ENCODE assay signal across 8 cellular contexts in genomic region chr12:14664434-14665023, GRCh38. TPM values are rescaled to one million over a fixed set of nuclear protein-coding genes. Genes with fewer than 3 reads are reported as not detected.
A peak's percentile ranks its signal among the peaks of the same experiment; 100 is the strongest.
DNase-seq lines count a peak whose midpoint lies in the region; ATAC-seq, FAIRE-seq and TF ChIP-seq lines count a peak whose summit lies in the region.

No MANE protein-coding gene starts in this region.

- H3K56ac ChIP-seq in H1 (replicated peaks; ENCODE audit: insufficient read length, low read depth, low read length) = no peak overlapping the region

- H4K91ac ChIP-seq in H1 (replicated peaks; ENCODE audit: insufficient read length, low read length) = no peak overlapping the region

- POLR2A ChIA-PET in H1 (lab: Charles Lee; ENCODE audit: partially characterized antibody) = interaction anchor here (1.3 to 4.5 kb wide), 4 partner anchors 12 to 106 kb away, joined by 3 to 26 read pairs (median 10); a partner anchor contains a TSS

- H4K20me1 ChIP-seq in Loucy (ENCODE audit: insufficient read depth, low read length, poor library complexity, severe bottlenecking) (no peaks in the 10 kb centered on the region), H1 (replicated peaks in 1 of 2; ENCODE audit: control insufficient read depth in 1 of 2, insufficient read depth in 2 of 2, low read length in 2 of 2) (no peaks in the 10 kb centered on the region)

- no peak overlapping the region for H2BK15ac ChIP-seq in H1 (ENCODE audit: low read length)

- no peak overlapping the region for H3K14ac ChIP-seq in H1 (ENCODE audit: insufficient read length)

- no peak for ATAC-seq in HG03108 (IDR thresholded peaks at IDR 0.05; ENCODE audit: unreplicated experiment)

- H3K4me1 ChIP-seq in Loucy (ENCODE audit: insufficient read depth, low read length, poor library complexity, severe bottlenecking) (peaks cover 7% of the 10 kb centered on the region), H1 (replicated peaks in 1 of 4; ENCODE audit: control insufficient read depth in 3 of 4, insufficient read depth in 4 of 4, low read length in 3 of 4) (peaks cover 0 to 3% (median 1%) of the 10 kb centered on the region in 4 experiments; a peak in 3 of 7 replicates)

- TF ChIP-seq POLR2A in H1 (IDR thresholded peaks at IDR 0.05; ENCODE audit: control extremely low read depth in 1 of 2, low read depth in 2 of 2, low read length in 2 of 2) = no peak

- no peak overlapping the region for H2BK5ac ChIP-seq in H1 (ENCODE audit: low read depth, low read length)

- H3K18ac ChIP-seq in H1 (ENCODE audit: extremely low read depth, low read length) = no peak overlapping the region

- H3K79me1 ChIP-seq in H1 (ENCODE audit: low read depth, low read length) = no peaks in the 10 kb centered on the region

- no peak overlapping the region for H4K5ac ChIP-seq in H1 (ENCODE audit: insufficient read length, low read depth, low read length)

- no peak for TF ChIP-seq EP300 in H1 (IDR thresholded peaks at IDR 0.05; ENCODE audit: borderline replicate concordance in 1 of 2, low read depth in 2 of 2, low read length in 2 of 2)

- WGBS in H1 (ENCODE audit: extremely low coverage in 1 of 2, insufficient coverage in 1 of 2, insufficient read length in 1 of 2, insufficient replicate concordance in 2 of 2, low coverage in 1 of 2, low lambda C conversion rate in 2 of 2, missing lambda C conversion rate in 1 of 2), 2 experiments = 91% methylated on average over 7 of the region's 7 CpGs; no CpG with 5 or more reads in 1 of the 2 experiments

- peak; percentile 84 for FAIRE-seq in H1 (lab: Jason Lieb, UNC)

- no peaks in the 10 kb centered on the region for H3K36me3 ChIP-seq in Loucy (ENCODE audit: insufficient read depth, low read length)
- H3K36me3 ChIP-seq in SK-N-MC (ENCODE audit: insufficient read depth, low read length) = no peaks in the 10 kb centered on the region
- no peaks in the 10 kb centered on the region for H3K36me3 ChIP-seq in H1 (ENCODE audit: control insufficient read depth in 2 of 4, insufficient read depth in 4 of 4, low read length in 3 of 4)
- H3K36me3 ChIP-seq in MG63 = no peaks in the 10 kb centered on the region

- H3K4ac ChIP-seq in H1 (replicated peaks; ENCODE audit: insufficient read length, low read depth, low read length) = no peak overlapping the region

- H3K4me2 ChIP-seq in Loucy (ENCODE audit: low read depth, low read length, poor library complexity, severe bottlenecking) (no peak overlapping the region), H1 (ENCODE audit: insufficient read depth in 1 of 2, low read depth in 2 of 2, low read length in 2 of 2) (no peak overlapping the region)

- H3K27ac ChIP-seq in SK-N-MC (no peak overlapping the region), H1 (ENCODE audit: low read depth, low read length) (no peak overlapping the region)

- no peaks in the 10 kb centered on the region for H3K23me2 ChIP-seq in H1 (ENCODE audit: low read depth, low read length)

- H2BK20ac ChIP-seq in H1 (ENCODE audit: low read length) = no peak overlapping the region

- H3K23ac ChIP-seq in H1 (ENCODE audit: insufficient read length) = no peak overlapping the region

- H3K27me3 ChIP-seq in Loucy (ENCODE audit: insufficient read depth, low read length, poor library complexity, severe bottlenecking) (no peaks in the 10 kb centered on the region), H1 (replicated peaks in 1 of 4; ENCODE audit: control insufficient read depth in 3 of 4, extremely low read depth in 1 of 4, insufficient read depth in 3 of 4, low read length in 3 of 4) (no peaks in the 10 kb centered on the region), MG63 (no peaks in the 10 kb centered on the region)

- peak; percentile 39 for DNase-seq in stimulated activated CD4-positive, alpha-beta T cell treated with anti-CD3 and anti-CD28 coated beads, Interleukin-4, amount 100 ng/mL, for 24 hours
- no peak for DNase-seq in stimulated activated CD4-positive, alpha-beta T cell treated with anti-CD3 and anti-CD28 coated beads, Interleukin-12 subunit alpha, Interleukin-12 subunit beta, amount 100 ng/mL, for 4 hours
- DNase-seq in SK-N-MC (ENCODE audit: low read depth, low spot score) (peak; percentile 39), H1 (ENCODE audit: low read depth in 1 of 2, low spot score in 2 of 2) (no peak), myocyte (ENCODE audit: low read depth) (peak; percentile 65), MG63 (no peak)

- H3K9me3 ChIP-seq in Loucy (ENCODE audit: insufficient read depth, low read depth, low read length) (no peaks in the 10 kb centered on the region), SK-N-MC (ENCODE audit: low read depth, low read length) (no peaks in the 10 kb centered on the region), H1 (ENCODE audit: insufficient read depth in 2 of 2, low read depth in 1 of 2, low read length in 1 of 2) (no peaks in the 10 kb centered on the region), MG63 (no peaks in the 10 kb centered on the region)

- H3K9ac ChIP-seq in Loucy (ENCODE audit: low read depth, low read length, poor library complexity, severe bottlenecking) (no peak overlapping the region), SK-N-MC (ENCODE audit: insufficient read length) (no peak overlapping the region), H1 (replicated peaks in 1 of 4; ENCODE audit: extremely low read depth in 1 of 4, low read depth in 3 of 4, low read length in 3 of 4) (no peak overlapping the region)

- H3K4me3 ChIP-seq in Loucy (ENCODE audit: low read length, poor library complexity, severe bottlenecking) = no peak overlapping the region
- no peak overlapping the region for H3K4me3 ChIP-seq in SK-N-MC
- no peak overlapping the region for H3K4me3 ChIP-seq in H1 (ENCODE audit: extremely low read depth in 1 of 4, insufficient read depth in 2 of 4, low read depth in 3 of 4, low read length in 4 of 4)
- no peak overlapping the region for H3K4me3 ChIP-seq in MG63

- no peak overlapping the region for H2AFZ ChIP-seq in Loucy (ENCODE audit: low read length)
- no peak overlapping the region for H2AFZ ChIP-seq in H1 (ENCODE audit: low read length)

- H3K9me2 ChIP-seq in Loucy (replicated peaks; ENCODE audit: low read depth, low read length) = no peaks in the 10 kb centered on the region

- no peaks in the 10 kb centered on the region for H3K79me2 ChIP-seq in Loucy (ENCODE audit: insufficient read depth, low read length)
- no peaks in the 10 kb centered on the region for H3K79me2 ChIP-seq in H1 (ENCODE audit: control insufficient read depth in 1 of 2, insufficient read depth in 2 of 2, low read length in 2 of 2)

- no peak overlapping the region for H2BK120ac ChIP-seq in H1 (replicated peaks; ENCODE audit: low read depth, low read length)

- peak; percentile 79 for TF ChIP-seq CTCF in Loucy (conservative IDR thresholded peaks at IDR 0.05; ENCODE audit: low read length)
- TF ChIP-seq CTCF in H1 (IDR thresholded peaks at IDR 0.05; ENCODE audit: control extremely low read depth in 1 of 3, insufficient read depth in 1 of 3, low read depth in 1 of 3, low read length in 3 of 3) = peak in 2 of 3 experiments; percentile 49 to 52; a peak in 2 of 4 replicates

- no peak overlapping the region for H4K8ac ChIP-seq in H1 (ENCODE audit: extremely low read depth, insufficient read depth, low read length)

- no peak overlapping the region for H2AK5ac ChIP-seq in H1 (ENCODE audit: low read depth, low read length)

- peak; percentile 75 to 82 for TF ChIP-seq RAD21 in H1 (IDR thresholded peaks at IDR 0.05 in 1 of 2, conservative IDR thresholded peaks at IDR 0.05 in 1 of 2; ENCODE audit: low read depth in 2 of 2, low read length in 2 of 2)

- CTCF ChIA-PET in H1 (lab: Charles Lee; ENCODE audit: partially characterized antibody) = interaction anchor here (0.8 to 6.4 kb wide), 12 partner anchors 10 to 480 kb away, joined by 3 to 49 read pairs (median 4); no protein-coding TSS in a partner anchor

- no peak overlapping the region for H2BK12ac ChIP-seq in H1 (ENCODE audit: low read depth, low read length)

- H3F3A ChIP-seq in Loucy (ENCODE audit: low read depth) = no peaks in the 10 kb centered on the region

TF ChIP-seq in H1, 55 proteins besides CTCF, POLR2A, EP300 and RAD21 (continues in another document):
- TF ChIP-seq RBBP5 (IDR thresholded peaks at IDR 0.05; ENCODE audit: borderline replicate concordance, low read depth, low read length) (no peak), RXRA (IDR thresholded peaks at IDR 0.05; ENCODE audit: insufficient read depth, low read depth, low read length) (no peak), MAFK (IDR thresholded peaks at IDR 0.05; ENCODE audit: low read depth, low read length) (no peak), ATF3 (IDR thresholded peaks at IDR 0.05; ENCODE audit: insufficient read depth, low read depth, low read length) (no peak), JUND (IDR thresholded peaks at IDR 0.05; ENCODE audit: low read length) (no peak), KDM4A (IDR thresholded peaks at IDR 0.05; ENCODE audit: low read depth, low read length, severe bottlenecking) (no peak), JUN (IDR thresholded peaks at IDR 0.05; ENCODE audit: low read depth, low read length) (no peak), CBX8 (IDR thresholded peaks at IDR 0.05; ENCODE audit: borderline replicate concordance, low read depth, low read length) (no peak), CTBP2 (IDR thresholded peaks at IDR 0.05; ENCODE audit: borderline replicate concordance, insufficient read depth, insufficient read length, low read length) (no peak), USF2 (IDR thresholded peaks at IDR 0.05; ENCODE audit: low read length) (no peak)

RNA-seq across cellular contexts. Expression of gene GUCY2C, which starts 31.9 kb away (rescaled TPM):
- total RNA-seq in H1 (2021; fragmentation: NEBNext Ultra II Directional; extraction: Animal tissue kit (Norgen Biotek cat#: 25700)) = 2.5 and 3.2 TPM in 2 replicates
- 1.1 and 1.9 TPM in 2 replicates for polyA plus RNA-seq in H1 (2011; rRNA removed)
- polyA plus RNA-seq in H1 (2011; cell fraction: cytosol; rRNA removed) = 1.1 TPM
- 2.1 TPM for polyA plus RNA-seq in H1 (2011; cell fraction: nucleus; rRNA removed)
- polyA plus RNA-seq in H1 (2012, experiment 1 of 2) = 1.2 to 2.0 TPM (median 1.8 TPM) in 4 replicates
- 0.09 TPM for polyA plus RNA-seq in H1 (2012, experiment 2 of 2)
- polyA plus RNA-seq in H1 (2013, experiment 1 of 2) = 1.8 TPM
- polyA plus RNA-seq in H1 (2013, experiment 2 of 2) = 1.7 TPM
- 3.9 and 4.2 TPM in 2 replicates for polyA minus RNA-seq in H1 (2011; rRNA and poly(A)+ RNA removed)
- 1.8 TPM for polyA minus RNA-seq in H1 (2011; cell fraction: cytosol; rRNA and poly(A)+ RNA removed)
- 5.1 TPM for polyA minus RNA-seq in H1 (2011; cell fraction: nucleus; rRNA and poly(A)+ RNA removed)
- not detected in 2 replicates for total RNA-seq in myocyte
- not detected for polyA plus RNA-seq in myocyte (2012)
- not detected in 2 replicates for total RNA-seq in MG63 (2014; rRNA removed; shearing (Covaris generic); ENCODE audit: low replicate concordance)

Comparison
In these comparisons a context has a peak if more than half of its experiments do, and no peak if none do; other contexts are left out.
1. DNase-seq: peak in stimulated activated CD4-positive, alpha-beta T cell treated with anti-CD3 and anti-CD28 coated beads, Interleukin-4, amount 100 ng/mL, for 24 hours (single experiment), SK-N-MC (single experiment) and myocyte (single experiment); none in stimulated activated CD4-positive, alpha-beta T cell treated with anti-CD3 and anti-CD28 coated beads, Interleukin-12 subunit alpha, Interleukin-12 subunit beta, amount 100 ng/mL, for 4 hours (single experiment), H1 (0 of 2) and MG63 (single experiment).